ENCODE assay signal across 1 cellular context in genomic region chr22:20916916-20917810, GRCh38.
TF ChIP-seq lines count a peak whose summit lies in the region.

Gene CRKL (plus strand): TSS chr22:20917407. CDS start chr22:20917935, 528 bp downstream.

TF ChIP-seq in HepG2, 621 proteins besides CTCF, POLR2A, EP300 and RAD21 (continued from another document):
- TF ChIP-seq ZBED4 (CRISPR knock-in tag; IDR thresholded peaks at IDR 0.05; ENCODE audit: borderline replicate concordance) (peak; percentile 99), ZNF446 (CRISPR knock-in tag; IDR thresholded peaks at IDR 0.05) (no peak; the same call in 1 of the 2 replicates), FOSL1 (CRISPR knock-in tag; IDR thresholded peaks at IDR 0.05; ENCODE audit: borderline replicate concordance) (peak; percentile 31; the same call in 1 of the 2 replicates), KMT2B (CRISPR knock-in tag; IDR thresholded peaks at IDR 0.05) (peak; percentile 80), HIC2 (CRISPR knock-in tag; IDR thresholded peaks at IDR 0.05; ENCODE audit: low read depth) (peak; percentile 77; the same call in 1 of the 2 replicates), RCOR2 (CRISPR knock-in tag; IDR thresholded peaks at IDR 0.05) (peak; percentile 81), ZNF407 (CRISPR knock-in tag; IDR thresholded peaks at IDR 0.05; ENCODE audit: not compliant biosample characterization) (peak; percentile 72), KLF13 (CRISPR knock-in tag; IDR thresholded peaks at IDR 0.05) (no peak), SMAD9 (CRISPR knock-in tag; IDR thresholded peaks at IDR 0.05) (no peak), ZNF318 (CRISPR knock-in tag; IDR thresholded peaks at IDR 0.05) (no peak), ZNF10 (CRISPR knock-in tag; IDR thresholded peaks at IDR 0.05; ENCODE audit: borderline replicate concordance, low read depth) (no peak), HIVEP1 (CRISPR knock-in tag; IDR thresholded peaks at IDR 0.05) (peak; percentile 96), MXD1 (CRISPR knock-in tag; IDR thresholded peaks at IDR 0.05) (peak; percentile 81), TEAD2 (CRISPR knock-in tag; IDR thresholded peaks at IDR 0.05) (no peak), ZNF484 (CRISPR knock-in tag; IDR thresholded peaks at IDR 0.05; ENCODE audit: borderline replicate concordance, low read depth) (no peak), USF2 (IDR thresholded peaks at IDR 0.05; ENCODE audit: low read depth, low read length) (no peak), USF2 (CRISPR knock-in tag; IDR thresholded peaks at IDR 0.05; ENCODE audit: borderline replicate concordance) (peak; percentile 17; the same call in 1 of the 2 replicates), MXD3 (CRISPR knock-in tag; IDR thresholded peaks at IDR 0.05) (peak; percentile 77; the same call in 1 of the 2 replicates), PHF20 (CRISPR knock-in tag; IDR thresholded peaks at IDR 0.05) (peak; percentile 45; the same call in 1 of the 2 replicates), TERF1 (CRISPR knock-in tag; IDR thresholded peaks at IDR 0.05) (no peak), ZBTB42 (CRISPR knock-in tag; IDR thresholded peaks at IDR 0.05) (peak; percentile 99), GATAD1 (CRISPR knock-in tag; IDR thresholded peaks at IDR 0.05) (peak; percentile 82), ARNT (IDR thresholded peaks at IDR 0.05) (no peak)
